Comparison of ENCODE assay signal across 23 cellular contexts in genomic region chr13:98221234-98221633, GRCh38. TPM values are rescaled to one million over a fixed set of nuclear protein-coding genes. Genes with fewer than 3 reads are reported as not detected.
DNase-seq lines count a peak whose midpoint lies in the region; ATAC-seq and TF ChIP-seq lines count a peak whose summit lies in the region.
"Had no signal": no experiment of that assay in that cellular context is flagged by ENCODE, and none has a peak within 500 bp of the region (broad histone marks: within the 10 kb centered on the region; RNA-seq: fewer than 3 reads in every experiment).

No MANE protein-coding gene starts in this region.

- ATAC-seq in right cardiac atrium = no peak
- ATAC-seq: gastrocnemius medialis; GM23338; left lobe of liver; stimulated activated naive B cell treated with anti-CD40 and anti-IgM and Interleukin-4, amounts not matched to agents 10 μg/mL and 1 μg/mL and 100 μg/mL, for 72 hours had no signal

- H3K27me3 ChIP-seq in layer of hippocampus (ENCODE audit: control insufficient read depth, insufficient read depth, low read length) = peaks cover 2% of the 10 kb centered on the region
- no peaks in the 10 kb centered on the region for H3K27me3 ChIP-seq in right cardiac atrium (ENCODE audit: control insufficient read depth, insufficient read depth)
- H3K27me3 ChIP-seq in osteoblast (ENCODE audit: insufficient read depth, low read length) = no peaks in the 10 kb centered on the region
- H3K27me3 ChIP-seq: gastrocnemius medialis, right lobe of liver, tibial artery had no signal

- peak; percentile 43 for DNase-seq in NCI-H1436 treated with DMSO at 0.1 percent for 48 hours (lab: John Stamatoyannopoulos, UW)
- no peak for DNase-seq in type B pancreatic cell (ENCODE audit: extremely low spot score, unreplicated experiment)
- no peak for DNase-seq in right cardiac atrium
- no peak for DNase-seq in MCF 10A (ENCODE audit: unreplicated experiment)
- DNase-seq in osteoblast (ENCODE audit: insufficient read length, low spot score, missing footprints) = no peak
- DNase-seq: activated CD8-positive, alpha-beta memory T cell treated with anti-CD3 and anti-CD28 coated beads, Interleukin-2, amount 50 U/mL, for 48 hours; activated effector memory CD4-positive, alpha-beta T cell treated with Interleukin-2 at 50 U/mL for 16 hours; gastrocnemius medialis; NCI-H146; NCI-H524 treated with DMSO at 0.1 percent for 48 hours; right lobe of liver; SHP77 treated with DMSO at 0.1 percent for 48 hours; stimulated activated naive B cell treated with anti-CD40 and anti-IgM and Interleukin-4, amounts not matched to agents 10 μg/mL and 1 μg/mL and 100 μg/mL, for 72 hours; tibial artery had no signal

- peak overlapping the region; percentile 100 for H3K27ac ChIP-seq in VCaP
- peak overlapping the region; percentile 22 for H3K27ac ChIP-seq in layer of hippocampus (ENCODE audit: low read depth, low read length)
- no peak overlapping the region for H3K27ac ChIP-seq in right cardiac atrium (ENCODE audit: low read length)
- H3K27ac ChIP-seq in osteoblast (ENCODE audit: low read depth, low read length) = no peak overlapping the region
- H3K27ac ChIP-seq: epithelial cell of prostate, gastrocnemius medialis, right lobe of liver had no signal

- peaks cover 62% of the 10 kb centered on the region for H3K79me2 ChIP-seq in osteoblast (ENCODE audit: insufficient read depth, low read length)

- intact Hi-C loops in right cardiac atrium (cut with DNase I) (no loop called here), MCF 10A (cut with micrococcal nuclease) (no loop called here)

- H3K36me3 Mint-ChIP-seq in type B pancreatic cell (peaks cover 24% of the 10 kb centered on the region), MCF 10A (ENCODE audit: insufficient read depth, unreplicated experiment) (no peaks in the 10 kb centered on the region)
- H3K36me3 Mint-ChIP-seq: stimulated activated naive B cell treated with anti-CD40 and anti-IgM and Interleukin-4, amounts not matched to agents 10 μg/mL and 1 μg/mL and 100 μg/mL, for 72 hours had no signal

- TF ChIP-seq CTCF in VCaP (conservative IDR thresholded peaks at IDR 0.05) = no peak
- TF ChIP-seq CTCF in type B pancreatic cell (conservative IDR thresholded peaks at IDR 0.05) = no peak
- no peak for TF ChIP-seq CTCF in MCF 10A (IDR thresholded peaks at IDR 0.05; ENCODE audit: unreplicated experiment)
- TF ChIP-seq CTCF in osteoblast (IDR thresholded peaks at IDR 0.05; ENCODE audit: extremely low read depth, low read depth, low read length) = no peak

- H3K4me3 Mint-ChIP-seq in type B pancreatic cell (peak overlapping the region; percentile 6), MCF 10A (ENCODE audit: unreplicated experiment) (no peak overlapping the region)
- H3K4me3 Mint-ChIP-seq: GM23338; stimulated activated naive B cell treated with anti-CD40 and anti-IgM and Interleukin-4, amounts not matched to agents 10 μg/mL and 1 μg/mL and 100 μg/mL, for 72 hours had no signal

- H3K27ac Mint-ChIP-seq in type B pancreatic cell = no peak overlapping the region
- no peak overlapping the region for H3K27ac Mint-ChIP-seq in MCF 10A (ENCODE audit: low read depth, unreplicated experiment)
- H3K27ac Mint-ChIP-seq: GM23338; stimulated activated naive B cell treated with anti-CD40 and anti-IgM and Interleukin-4, amounts not matched to agents 10 μg/mL and 1 μg/mL and 100 μg/mL, for 72 hours had no signal

- CTCF ChIA-PET in MCF 10A (lab: Yijun Ruan, JAX) = interaction anchor here (0.5 to 0.6 kb wide), 2 partner anchors 13 to 257 kb away, joined by 3 to 4 read pairs; no protein-coding TSS in a partner anchor

- H3K9me3 Mint-ChIP-seq in type B pancreatic cell (peaks cover 4% of the 10 kb centered on the region), MCF 10A (ENCODE audit: unreplicated experiment) (no peaks in the 10 kb centered on the region)
- H3K9me3 Mint-ChIP-seq: GM23338; stimulated activated naive B cell treated with anti-CD40 and anti-IgM and Interleukin-4, amounts not matched to agents 10 μg/mL and 1 μg/mL and 100 μg/mL, for 72 hours had no signal

- POLR2A ChIA-PET in MCF 10A (lab: Yijun Ruan, JAX) = no interaction called here

- no peaks in the 10 kb centered on the region for H3K9me3 ChIP-seq in right cardiac atrium (ENCODE audit: control insufficient read depth, low read length)
- H3K9me3 ChIP-seq in osteoblast (ENCODE audit: low read depth, low read length) = no peaks in the 10 kb centered on the region
- H3K9me3 ChIP-seq: gastrocnemius medialis, right lobe of liver, tibial artery had no signal

- no peaks in the 10 kb centered on the region for H3K4me1 ChIP-seq in right cardiac atrium (ENCODE audit: control insufficient read depth, insufficient read depth, low read length)
- H3K4me1 ChIP-seq in osteoblast (ENCODE audit: insufficient read depth, low read length) = peaks cover 36% of the 10 kb centered on the region
- H3K4me1 ChIP-seq: gastrocnemius medialis had no signal

- 63% methylated on average over 6 of the region's 6 CpGs for WGBS in right cardiac atrium

- no peak overlapping the region for H2AFZ ChIP-seq in osteoblast (ENCODE audit: low read length)
- H2AFZ ChIP-seq: GM23338 had no signal

- no peak overlapping the region for H3K4me2 ChIP-seq in osteoblast (ENCODE audit: insufficient read depth, low read length)
- H3K4me2 ChIP-seq: GM23338 had no signal

- H3K4me3 ChIP-seq in right cardiac atrium (ENCODE audit: low read length) = no peak overlapping the region
- no peak overlapping the region for H3K4me3 ChIP-seq in osteoblast (ENCODE audit: insufficient read depth, low read length)
- H3K4me3 ChIP-seq: gastrocnemius medialis, GM23338, right lobe of liver, tibial artery had no signal

- peaks cover 12% of the 10 kb centered on the region for H3K36me3 ChIP-seq in osteoblast (ENCODE audit: insufficient read depth, low read length)
- H3K36me3 ChIP-seq: gastrocnemius medialis, tibial artery had no signal

- BruUV-seq in MCF 10A (replicated peaks; lab: Mats Ljungman, UMichigan) = no TSS peak

- no peaks in the 10 kb centered on the region for H3K27me3 Mint-ChIP-seq in type B pancreatic cell
- no peaks in the 10 kb centered on the region for H3K27me3 Mint-ChIP-seq in MCF 10A (ENCODE audit: insufficient read depth, unreplicated experiment)

- peaks cover 61% of the 10 kb centered on the region for H3K4me1 Mint-ChIP-seq in type B pancreatic cell (ENCODE audit: unreplicated experiment)
- H3K4me1 Mint-ChIP-seq in MCF 10A (ENCODE audit: insufficient read depth, unreplicated experiment) = no peaks in the 10 kb centered on the region

- H4K20me1 ChIP-seq in osteoblast (ENCODE audit: insufficient read depth, low read length) = no peaks in the 10 kb centered on the region

RNA-seq across cellular contexts. Expression of gene RNF113B, which starts 44.2 kb away (rescaled TPM):
- not detected in 2 replicates for total RNA-seq in type B pancreatic cell (ENCODE audit: low replicate concordance)
- not detected for total RNA-seq in right cardiac atrium
- not detected for polyA plus RNA-seq in right cardiac atrium
- not detected in 2 replicates for total RNA-seq in MCF 10A (2022)
- total RNA-seq in osteoblast = not detected in 2 replicates
- total RNA-seq: dermis blood vessel endothelial cell; gastrocnemius medialis; GM23338; left lobe of liver; LHCN-M2; right lobe of liver; T-helper 1 cell treated with Interleukin-12 subunit alpha and Interleukin-12 subunit beta and Interleukin-4 antibody, amounts not matched to agents 30 ng/mL and 1 ng/mL, for 36 hours had no signal
- polyA plus RNA-seq: adipose tissue had no signal

Comparison
In these comparisons a context has a peak if more than half of its experiments do, and no peak if none do; other contexts are left out.
1. H3K27ac ChIP-seq: peak in VCaP (single experiment) and layer of hippocampus (single experiment); none in right cardiac atrium (single experiment) and osteoblast (single experiment).